In the genomic region with DNA sequence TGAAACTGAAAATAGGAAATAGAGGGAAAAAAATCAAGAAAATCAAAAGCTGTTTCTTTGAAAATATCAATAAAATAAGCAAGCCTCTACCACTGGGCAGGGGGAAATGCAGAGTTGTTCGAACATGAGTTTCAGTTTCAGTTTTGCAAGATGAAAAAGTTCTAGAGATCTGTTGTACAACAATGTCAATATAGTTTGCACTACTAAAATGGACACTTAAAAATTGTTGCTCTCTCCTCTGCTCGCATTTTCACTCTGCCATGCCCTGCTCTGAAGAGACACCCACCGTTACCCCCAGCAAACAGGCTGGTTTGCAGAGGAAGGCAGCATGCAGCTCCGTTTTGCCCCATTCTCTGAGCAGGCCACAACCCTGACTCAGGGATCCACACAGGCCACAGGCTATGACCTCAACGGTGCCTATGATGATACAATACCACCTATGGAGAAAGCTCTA, we compare ENCODE assay signal across 8 cellular contexts.
DNase-seq lines count a peak whose midpoint lies in the region; ATAC-seq and TF ChIP-seq lines count a peak whose summit lies in the region.

No MANE protein-coding gene starts in this region.

- H3K36me3 Mint-ChIP-seq in activated CD4-positive, alpha-beta T cell treated with anti-CD3 and anti-CD28 coated beads, Interleukin-2, amount 10 ng/mL, durations not matched to agents 7 days and 5 days (ENCODE audit: low read depth): peaks cover 59% of the 10 kb centered on the region
- H3K36me3 Mint-ChIP-seq in MCF 10A (ENCODE audit: insufficient read depth, unreplicated experiment) (peaks cover 32% of the 10 kb centered on the region), type B pancreatic cell (peaks cover 55% of the 10 kb centered on the region)

- POLR2A ChIA-PET in activated CD4-positive, alpha-beta T cell treated with anti-CD3 and anti-CD28 coated beads, Interleukin-2, amount 10 ng/mL, durations not matched to agents 7 days and 5 days (lab: Charles Lee): no interaction called here
- POLR2A ChIA-PET in MCF 10A (lab: Yijun Ruan, JAX): interaction anchor here (1.2 to 1.5 kb wide), 2 partner anchors 11 to 14 kb away, joined by 4 to 8 read pairs; no protein-coding TSS in a partner anchor

- no peaks in the 10 kb centered on the region for H3K9me3 ChIP-seq in left ventricle myocardium inferior (replicated peaks)

- H3K4me3 ChIP-seq in HL-60 (replicated peaks; ENCODE audit: insufficient read depth, low read length) (peak overlapping the region; percentile 39), left ventricle myocardium inferior (peak overlapping the region; percentile 52)

- H3K27ac Mint-ChIP-seq in activated CD4-positive, alpha-beta T cell treated with anti-CD3 and anti-CD28 coated beads, Interleukin-2, amount 10 ng/mL, durations not matched to agents 7 days and 5 days: peak overlapping the region; percentile 93
- H3K27ac Mint-ChIP-seq in MCF 10A (ENCODE audit: low read depth, unreplicated experiment) (no peak overlapping the region), type B pancreatic cell (no peak overlapping the region)

- H3K4me1 ChIP-seq in left ventricle myocardium inferior: peaks cover 20% of the 10 kb centered on the region

- CTCF ChIA-PET in activated CD4-positive, alpha-beta T cell treated with anti-CD3 and anti-CD28 coated beads, Interleukin-2, amount 10 ng/mL, durations not matched to agents 7 days and 5 days (lab: Charles Lee): no interaction called here
- CTCF ChIA-PET in MCF 10A (lab: Yijun Ruan, JAX): interaction anchor here (1.7 kb wide), 1 partner anchor 9 kb away, joined by 5 read pairs; no protein-coding TSS in a partner anchor

- no peaks in the 10 kb centered on the region for H3K27me3 ChIP-seq in HL-60 (ENCODE audit: insufficient read depth, poor library complexity, severe bottlenecking)
- no peaks in the 10 kb centered on the region for H3K27me3 ChIP-seq in left ventricle myocardium inferior (ENCODE audit: low read depth)

- peak overlapping the region; percentile 40 for H3K27ac ChIP-seq in HL-60 (replicated peaks)
- H3K27ac ChIP-seq in left ventricle myocardium inferior (replicated peaks): peak overlapping the region; percentile 60

- H3K36me3 ChIP-seq in left ventricle myocardium inferior: peaks cover 41% of the 10 kb centered on the region

- no peaks in the 10 kb centered on the region for H3K27me3 Mint-ChIP-seq in activated CD4-positive, alpha-beta T cell treated with anti-CD3 and anti-CD28 coated beads, Interleukin-2, amount 10 ng/mL, durations not matched to agents 7 days and 5 days
- H3K27me3 Mint-ChIP-seq in MCF 10A (ENCODE audit: insufficient read depth, unreplicated experiment) (no peaks in the 10 kb centered on the region), type B pancreatic cell (no peaks in the 10 kb centered on the region)

- BruUV-seq in MCF 10A (replicated peaks; lab: Mats Ljungman, UMichigan): no TSS peak

- peak overlapping the region; percentile 84 for H3K4me3 Mint-ChIP-seq in activated CD4-positive, alpha-beta T cell treated with anti-CD3 and anti-CD28 coated beads, Interleukin-2, amount 10 ng/mL, durations not matched to agents 7 days and 5 days
- H3K4me3 Mint-ChIP-seq in MCF 10A (ENCODE audit: unreplicated experiment): no peak overlapping the region
- H3K4me3 Mint-ChIP-seq in type B pancreatic cell: no peak overlapping the region

- intact Hi-C loops in left ventricle myocardium inferior (cut with micrococcal nuclease): no loop called here
- intact Hi-C loops in MCF 10A (cut with micrococcal nuclease): no loop called here

- ATAC-seq in HG03135 (IDR thresholded peaks at IDR 0.05; ENCODE audit: unreplicated experiment): no peak

- no peak for TF ChIP-seq CTCF in HL-60 (IDR thresholded peaks at IDR 0.05; ENCODE audit: insufficient read depth, low read length)
- TF ChIP-seq CTCF in left ventricle myocardium inferior (IDR thresholded peaks at IDR 0.05; ENCODE audit: borderline replicate concordance): no peak
- TF ChIP-seq CTCF in MCF 10A (IDR thresholded peaks at IDR 0.05; ENCODE audit: unreplicated experiment): no peak
- TF ChIP-seq CTCF in type B pancreatic cell (conservative IDR thresholded peaks at IDR 0.05): no peak

- peaks cover 10% of the 10 kb centered on the region for H3K9me3 Mint-ChIP-seq in activated CD4-positive, alpha-beta T cell treated with anti-CD3 and anti-CD28 coated beads, Interleukin-2, amount 10 ng/mL, durations not matched to agents 7 days and 5 days
- H3K9me3 Mint-ChIP-seq in MCF 10A (ENCODE audit: unreplicated experiment): no peaks in the 10 kb centered on the region
- H3K9me3 Mint-ChIP-seq in type B pancreatic cell: peaks cover 5% of the 10 kb centered on the region

- H3K4me1 Mint-ChIP-seq in activated CD4-positive, alpha-beta T cell treated with anti-CD3 and anti-CD28 coated beads, Interleukin-2, amount 10 ng/mL, durations not matched to agents 7 days and 5 days: peaks cover 32% of the 10 kb centered on the region
- H3K4me1 Mint-ChIP-seq in MCF 10A (ENCODE audit: insufficient read depth, unreplicated experiment) (no peaks in the 10 kb centered on the region), type B pancreatic cell (ENCODE audit: unreplicated experiment) (no peaks in the 10 kb centered on the region)

- peak; percentile 25 to 42 for DNase-seq in HL-60 (ENCODE audit: low read depth in 1 of 2, low spot score in 1 of 2)
- peak; percentile 58 for DNase-seq in activated CD4-positive, alpha-beta T cell treated with anti-CD3 and anti-CD28 coated beads, Interleukin-2, amount 10 ng/mL, durations not matched to agents 7 days and 5 days
- no peak for DNase-seq in left ventricle myocardium inferior
- peak; percentile 16 to 41 for DNase-seq in stimulated activated CD8-positive, alpha-beta memory T cell treated with anti-CD3 and anti-CD28 coated beads, Interleukin-2, amount 100 ng/mL, for 48 hours (ENCODE audit: low read depth in 2 of 2)
- no peak for DNase-seq in inferior parietal cortex (ENCODE audit: extremely low spot score)
- DNase-seq in MCF 10A (ENCODE audit: unreplicated experiment): no peak
- no peak for DNase-seq in type B pancreatic cell (ENCODE audit: extremely low spot score, unreplicated experiment)

Comparison
In these comparisons a context has a peak if more than half of its experiments do, and no peak if none do; other contexts are left out.
1. DNase-seq: peak in HL-60 (2 of 2), activated CD4-positive, alpha-beta T cell treated with anti-CD3 and anti-CD28 coated beads, Interleukin-2, amount 10 ng/mL, durations not matched to agents 7 days and 5 days (single experiment) and stimulated activated CD8-positive, alpha-beta memory T cell treated with anti-CD3 and anti-CD28 coated beads, Interleukin-2, amount 100 ng/mL, for 48 hours (2 of 2); none in left ventricle myocardium inferior (single experiment), inferior parietal cortex (single experiment), MCF 10A (single experiment) and type B pancreatic cell (single experiment).